2 cellular contexts compared by ENCODE assay signal in the genomic region with DNA sequence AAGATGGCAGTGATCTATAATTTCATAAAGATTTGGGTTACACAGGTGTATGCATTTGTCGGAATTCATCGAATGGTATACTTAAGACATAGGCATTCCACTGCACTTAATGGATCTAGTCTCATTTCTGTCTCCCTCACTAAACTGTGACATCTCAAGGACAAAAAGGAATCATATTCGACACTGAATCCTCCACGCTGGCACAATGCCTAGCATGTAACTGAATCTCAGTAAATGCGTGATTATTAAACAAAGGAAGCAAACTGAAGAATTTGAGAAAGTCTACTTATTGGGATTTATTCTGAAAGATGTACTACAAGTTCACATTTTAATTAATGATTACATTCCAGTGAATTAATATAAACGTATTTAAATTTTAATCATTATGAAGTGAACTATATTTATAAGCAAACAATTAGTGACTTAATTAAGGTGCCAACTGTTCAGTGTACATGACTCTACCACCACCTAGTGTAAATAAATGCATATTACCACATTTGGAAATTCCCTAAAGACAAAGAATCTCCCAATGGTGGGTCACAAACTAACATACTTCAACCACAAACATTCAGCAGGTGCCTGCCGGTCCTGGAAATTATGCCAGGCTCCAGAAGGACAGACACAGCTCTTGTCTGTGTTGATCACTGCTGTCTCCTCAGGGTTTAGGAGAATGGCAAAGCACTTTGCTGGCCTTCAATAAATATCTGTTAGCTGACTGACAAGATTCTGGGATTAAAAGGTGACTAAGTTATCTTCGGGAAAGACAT.
A peak's percentile ranks its signal among the peaks of the same experiment; 100 is the strongest.
TF ChIP-seq lines count a peak whose summit lies in the region.

No MANE protein-coding gene starts in this region.

TF ChIP-seq in GM23338, 12 proteins besides CTCF, POLR2A, EP300 and RAD21 (continued from another document):
- TF ChIP-seq, protein P1, sequence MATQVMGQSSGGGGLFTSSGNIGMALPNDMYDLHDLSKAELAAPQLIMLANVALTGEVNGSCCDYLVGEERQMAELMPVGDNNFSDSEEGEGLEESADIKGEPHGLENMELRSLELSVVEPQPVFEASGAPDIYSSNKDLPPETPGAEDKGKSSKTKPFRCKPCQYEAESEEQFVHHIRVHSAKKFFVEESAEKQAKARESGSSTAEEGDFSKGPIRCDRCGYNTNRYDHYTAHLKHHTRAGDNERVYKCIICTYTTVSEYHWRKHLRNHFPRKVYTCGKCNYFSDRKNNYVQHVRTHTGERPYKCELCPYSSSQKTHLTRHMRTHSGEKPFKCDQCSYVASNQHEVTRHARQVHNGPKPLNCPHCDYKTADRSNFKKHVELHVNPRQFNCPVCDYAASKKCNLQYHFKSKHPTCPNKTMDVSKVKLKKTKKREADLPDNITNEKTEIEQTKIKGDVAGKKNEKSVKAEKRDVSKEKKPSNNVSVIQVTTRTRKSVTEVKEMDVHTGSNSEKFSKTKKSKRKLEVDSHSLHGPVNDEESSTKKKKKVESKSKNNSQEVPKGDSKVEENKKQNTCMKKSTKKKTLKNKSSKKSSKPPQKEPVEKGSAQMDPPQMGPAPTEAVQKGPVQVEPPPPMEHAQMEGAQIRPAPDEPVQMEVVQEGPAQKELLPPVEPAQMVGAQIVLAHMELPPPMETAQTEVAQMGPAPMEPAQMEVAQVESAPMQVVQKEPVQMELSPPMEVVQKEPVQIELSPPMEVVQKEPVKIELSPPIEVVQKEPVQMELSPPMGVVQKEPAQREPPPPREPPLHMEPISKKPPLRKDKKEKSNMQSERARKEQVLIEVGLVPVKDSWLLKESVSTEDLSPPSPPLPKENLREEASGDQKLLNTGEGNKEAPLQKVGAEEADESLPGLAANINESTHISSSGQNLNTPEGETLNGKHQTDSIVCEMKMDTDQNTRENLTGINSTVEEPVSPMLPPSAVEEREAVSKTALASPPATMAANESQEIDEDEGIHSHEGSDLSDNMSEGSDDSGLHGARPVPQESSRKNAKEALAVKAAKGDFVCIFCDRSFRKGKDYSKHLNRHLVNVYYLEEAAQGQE (IDR thresholded peaks at IDR 0.05; ENCODE audit: unreplicated experiment) = no peak
- TF ChIP-seq STAT1 (IDR thresholded peaks at IDR 0.05; ENCODE audit: unreplicated experiment) = no peak
- no peak for TF ChIP-seq EZH2 (IDR thresholded peaks at IDR 0.05; ENCODE audit: low read depth, unreplicated experiment)
- no peak for TF ChIP-seq JUNB (IDR thresholded peaks at IDR 0.05; ENCODE audit: unreplicated experiment)
- TF ChIP-seq, protein P2, sequence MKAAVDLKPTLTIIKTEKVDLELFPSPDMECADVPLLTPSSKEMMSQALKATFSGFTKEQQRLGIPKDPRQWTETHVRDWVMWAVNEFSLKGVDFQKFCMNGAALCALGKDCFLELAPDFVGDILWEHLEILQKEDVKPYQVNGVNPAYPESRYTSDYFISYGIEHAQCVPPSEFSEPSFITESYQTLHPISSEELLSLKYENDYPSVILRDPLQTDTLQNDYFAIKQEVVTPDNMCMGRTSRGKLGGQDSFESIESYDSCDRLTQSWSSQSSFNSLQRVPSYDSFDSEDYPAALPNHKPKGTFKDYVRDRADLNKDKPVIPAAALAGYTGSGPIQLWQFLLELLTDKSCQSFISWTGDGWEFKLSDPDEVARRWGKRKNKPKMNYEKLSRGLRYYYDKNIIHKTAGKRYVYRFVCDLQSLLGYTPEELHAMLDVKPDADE (IDR thresholded peaks at IDR 0.05) = no peak

TF ChIP-seq in K562, 482 proteins besides CTCF, POLR2A, EP300 and RAD21 (continues in another document):
- TF ChIP-seq, protein P3, sequence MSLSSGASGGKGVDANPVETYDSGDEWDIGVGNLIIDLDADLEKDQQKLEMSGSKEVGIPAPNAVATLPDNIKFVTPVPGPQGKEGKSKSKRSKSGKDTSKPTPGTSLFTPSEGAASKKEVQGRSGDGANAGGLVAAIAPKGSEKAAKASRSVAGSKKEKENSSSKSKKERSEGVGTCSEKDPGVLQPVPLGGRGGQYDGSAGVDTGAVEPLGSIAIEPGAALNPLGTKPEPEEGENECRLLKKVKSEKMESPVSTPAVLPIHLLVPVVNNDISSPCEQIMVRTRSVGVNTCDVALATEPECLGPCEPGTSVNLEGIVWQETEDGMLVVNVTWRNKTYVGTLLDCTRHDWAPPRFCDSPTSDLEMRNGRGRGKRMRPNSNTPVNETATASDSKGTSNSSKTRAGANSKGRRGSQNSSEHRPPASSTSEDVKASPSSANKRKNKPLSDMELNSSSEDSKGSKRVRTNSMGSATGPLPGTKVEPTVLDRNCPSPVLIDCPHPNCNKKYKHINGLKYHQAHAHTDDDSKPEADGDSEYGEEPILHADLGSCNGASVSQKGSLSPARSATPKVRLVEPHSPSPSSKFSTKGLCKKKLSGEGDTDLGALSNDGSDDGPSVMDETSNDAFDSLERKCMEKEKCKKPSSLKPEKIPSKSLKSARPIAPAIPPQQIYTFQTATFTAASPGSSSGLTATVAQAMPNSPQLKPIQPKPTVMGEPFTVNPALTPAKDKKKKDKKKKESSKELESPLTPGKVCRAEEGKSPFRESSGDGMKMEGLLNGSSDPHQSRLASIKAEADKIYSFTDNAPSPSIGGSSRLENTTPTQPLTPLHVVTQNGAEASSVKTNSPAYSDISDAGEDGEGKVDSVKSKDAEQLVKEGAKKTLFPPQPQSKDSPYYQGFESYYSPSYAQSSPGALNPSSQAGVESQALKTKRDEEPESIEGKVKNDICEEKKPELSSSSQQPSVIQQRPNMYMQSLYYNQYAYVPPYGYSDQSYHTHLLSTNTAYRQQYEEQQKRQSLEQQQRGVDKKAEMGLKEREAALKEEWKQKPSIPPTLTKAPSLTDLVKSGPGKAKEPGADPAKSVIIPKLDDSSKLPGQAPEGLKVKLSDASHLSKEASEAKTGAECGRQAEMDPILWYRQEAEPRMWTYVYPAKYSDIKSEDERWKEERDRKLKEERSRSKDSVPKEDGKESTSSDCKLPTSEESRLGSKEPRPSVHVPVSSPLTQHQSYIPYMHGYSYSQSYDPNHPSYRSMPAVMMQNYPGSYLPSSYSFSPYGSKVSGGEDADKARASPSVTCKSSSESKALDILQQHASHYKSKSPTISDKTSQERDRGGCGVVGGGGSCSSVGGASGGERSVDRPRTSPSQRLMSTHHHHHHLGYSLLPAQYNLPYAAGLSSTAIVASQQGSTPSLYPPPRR (CRISPR knock-in tag; IDR thresholded peaks at IDR 0.05; ENCODE audit: borderline replicate concordance) = no peak
- TF ChIP-seq ETV5 (CRISPR knock-in tag; IDR thresholded peaks at IDR 0.05; ENCODE audit: low read depth) (no peak), ZKSCAN3 (CRISPR knock-in tag; IDR thresholded peaks at IDR 0.05) (no peak), ARID2 (IDR thresholded peaks at IDR 0.05) (0 out of 2 replicates have a peak, but pooled peaks have one; percentile 20), GTF2F1 (IDR thresholded peaks at IDR 0.05; ENCODE audit: low read depth, low read length) (no peak), ZNF583 (CRISPR knock-in tag; IDR thresholded peaks at IDR 0.05) (no peak), DACH1 (IDR thresholded peaks at IDR 0.05; ENCODE audit: partially characterized antibody) (peak; percentile 90), EP400 (IDR thresholded peaks at IDR 0.05) (0 out of 2 replicates have a peak, but pooled peaks have one; percentile 25), TEAD4 (IDR thresholded peaks at IDR 0.05; ENCODE audit: low read length) (0 out of 2 replicates have a peak, but pooled peaks have one; percentile 15), TEAD4 (CRISPR knock-in tag; IDR thresholded peaks at IDR 0.05; ENCODE audit: borderline replicate concordance) (no peak), ZBTB8A (IDR thresholded peaks at IDR 0.05; ENCODE audit: partially characterized antibody) (no peak), ADNP (tag; IDR thresholded peaks at IDR 0.05) (no peak), SMAD4 (CRISPR knock-in tag; conservative IDR thresholded peaks at IDR 0.05) (0 out of 2 replicates have a peak, but pooled peaks have one; percentile 10)
- TF ChIP-seq, protein P4, sequence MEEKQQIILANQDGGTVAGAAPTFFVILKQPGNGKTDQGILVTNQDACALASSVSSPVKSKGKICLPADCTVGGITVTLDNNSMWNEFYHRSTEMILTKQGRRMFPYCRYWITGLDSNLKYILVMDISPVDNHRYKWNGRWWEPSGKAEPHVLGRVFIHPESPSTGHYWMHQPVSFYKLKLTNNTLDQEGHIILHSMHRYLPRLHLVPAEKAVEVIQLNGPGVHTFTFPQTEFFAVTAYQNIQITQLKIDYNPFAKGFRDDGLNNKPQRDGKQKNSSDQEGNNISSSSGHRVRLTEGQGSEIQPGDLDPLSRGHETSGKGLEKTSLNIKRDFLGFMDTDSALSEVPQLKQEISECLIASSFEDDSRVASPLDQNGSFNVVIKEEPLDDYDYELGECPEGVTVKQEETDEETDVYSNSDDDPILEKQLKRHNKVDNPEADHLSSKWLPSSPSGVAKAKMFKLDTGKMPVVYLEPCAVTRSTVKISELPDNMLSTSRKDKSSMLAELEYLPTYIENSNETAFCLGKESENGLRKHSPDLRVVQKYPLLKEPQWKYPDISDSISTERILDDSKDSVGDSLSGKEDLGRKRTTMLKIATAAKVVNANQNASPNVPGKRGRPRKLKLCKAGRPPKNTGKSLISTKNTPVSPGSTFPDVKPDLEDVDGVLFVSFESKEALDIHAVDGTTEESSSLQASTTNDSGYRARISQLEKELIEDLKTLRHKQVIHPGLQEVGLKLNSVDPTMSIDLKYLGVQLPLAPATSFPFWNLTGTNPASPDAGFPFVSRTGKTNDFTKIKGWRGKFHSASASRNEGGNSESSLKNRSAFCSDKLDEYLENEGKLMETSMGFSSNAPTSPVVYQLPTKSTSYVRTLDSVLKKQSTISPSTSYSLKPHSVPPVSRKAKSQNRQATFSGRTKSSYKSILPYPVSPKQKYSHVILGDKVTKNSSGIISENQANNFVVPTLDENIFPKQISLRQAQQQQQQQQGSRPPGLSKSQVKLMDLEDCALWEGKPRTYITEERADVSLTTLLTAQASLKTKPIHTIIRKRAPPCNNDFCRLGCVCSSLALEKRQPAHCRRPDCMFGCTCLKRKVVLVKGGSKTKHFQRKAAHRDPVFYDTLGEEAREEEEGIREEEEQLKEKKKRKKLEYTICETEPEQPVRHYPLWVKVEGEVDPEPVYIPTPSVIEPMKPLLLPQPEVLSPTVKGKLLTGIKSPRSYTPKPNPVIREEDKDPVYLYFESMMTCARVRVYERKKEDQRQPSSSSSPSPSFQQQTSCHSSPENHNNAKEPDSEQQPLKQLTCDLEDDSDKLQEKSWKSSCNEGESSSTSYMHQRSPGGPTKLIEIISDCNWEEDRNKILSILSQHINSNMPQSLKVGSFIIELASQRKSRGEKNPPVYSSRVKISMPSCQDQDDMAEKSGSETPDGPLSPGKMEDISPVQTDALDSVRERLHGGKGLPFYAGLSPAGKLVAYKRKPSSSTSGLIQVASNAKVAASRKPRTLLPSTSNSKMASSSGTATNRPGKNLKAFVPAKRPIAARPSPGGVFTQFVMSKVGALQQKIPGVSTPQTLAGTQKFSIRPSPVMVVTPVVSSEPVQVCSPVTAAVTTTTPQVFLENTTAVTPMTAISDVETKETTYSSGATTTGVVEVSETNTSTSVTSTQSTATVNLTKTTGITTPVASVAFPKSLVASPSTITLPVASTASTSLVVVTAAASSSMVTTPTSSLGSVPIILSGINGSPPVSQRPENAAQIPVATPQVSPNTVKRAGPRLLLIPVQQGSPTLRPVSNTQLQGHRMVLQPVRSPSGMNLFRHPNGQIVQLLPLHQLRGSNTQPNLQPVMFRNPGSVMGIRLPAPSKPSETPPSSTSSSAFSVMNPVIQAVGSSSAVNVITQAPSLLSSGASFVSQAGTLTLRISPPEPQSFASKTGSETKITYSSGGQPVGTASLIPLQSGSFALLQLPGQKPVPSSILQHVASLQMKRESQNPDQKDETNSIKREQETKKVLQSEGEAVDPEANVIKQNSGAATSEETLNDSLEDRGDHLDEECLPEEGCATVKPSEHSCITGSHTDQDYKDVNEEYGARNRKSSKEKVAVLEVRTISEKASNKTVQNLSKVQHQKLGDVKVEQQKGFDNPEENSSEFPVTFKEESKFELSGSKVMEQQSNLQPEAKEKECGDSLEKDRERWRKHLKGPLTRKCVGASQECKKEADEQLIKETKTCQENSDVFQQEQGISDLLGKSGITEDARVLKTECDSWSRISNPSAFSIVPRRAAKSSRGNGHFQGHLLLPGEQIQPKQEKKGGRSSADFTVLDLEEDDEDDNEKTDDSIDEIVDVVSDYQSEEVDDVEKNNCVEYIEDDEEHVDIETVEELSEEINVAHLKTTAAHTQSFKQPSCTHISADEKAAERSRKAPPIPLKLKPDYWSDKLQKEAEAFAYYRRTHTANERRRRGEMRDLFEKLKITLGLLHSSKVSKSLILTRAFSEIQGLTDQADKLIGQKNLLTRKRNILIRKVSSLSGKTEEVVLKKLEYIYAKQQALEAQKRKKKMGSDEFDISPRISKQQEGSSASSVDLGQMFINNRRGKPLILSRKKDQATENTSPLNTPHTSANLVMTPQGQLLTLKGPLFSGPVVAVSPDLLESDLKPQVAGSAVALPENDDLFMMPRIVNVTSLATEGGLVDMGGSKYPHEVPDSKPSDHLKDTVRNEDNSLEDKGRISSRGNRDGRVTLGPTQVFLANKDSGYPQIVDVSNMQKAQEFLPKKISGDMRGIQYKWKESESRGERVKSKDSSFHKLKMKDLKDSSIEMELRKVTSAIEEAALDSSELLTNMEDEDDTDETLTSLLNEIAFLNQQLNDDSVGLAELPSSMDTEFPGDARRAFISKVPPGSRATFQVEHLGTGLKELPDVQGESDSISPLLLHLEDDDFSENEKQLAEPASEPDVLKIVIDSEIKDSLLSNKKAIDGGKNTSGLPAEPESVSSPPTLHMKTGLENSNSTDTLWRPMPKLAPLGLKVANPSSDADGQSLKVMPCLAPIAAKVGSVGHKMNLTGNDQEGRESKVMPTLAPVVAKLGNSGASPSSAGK (IDR thresholded peaks at IDR 0.05) = 0 out of 2 replicates have a peak, but pooled peaks have one; percentile 13
- TF ChIP-seq, protein P5, sequence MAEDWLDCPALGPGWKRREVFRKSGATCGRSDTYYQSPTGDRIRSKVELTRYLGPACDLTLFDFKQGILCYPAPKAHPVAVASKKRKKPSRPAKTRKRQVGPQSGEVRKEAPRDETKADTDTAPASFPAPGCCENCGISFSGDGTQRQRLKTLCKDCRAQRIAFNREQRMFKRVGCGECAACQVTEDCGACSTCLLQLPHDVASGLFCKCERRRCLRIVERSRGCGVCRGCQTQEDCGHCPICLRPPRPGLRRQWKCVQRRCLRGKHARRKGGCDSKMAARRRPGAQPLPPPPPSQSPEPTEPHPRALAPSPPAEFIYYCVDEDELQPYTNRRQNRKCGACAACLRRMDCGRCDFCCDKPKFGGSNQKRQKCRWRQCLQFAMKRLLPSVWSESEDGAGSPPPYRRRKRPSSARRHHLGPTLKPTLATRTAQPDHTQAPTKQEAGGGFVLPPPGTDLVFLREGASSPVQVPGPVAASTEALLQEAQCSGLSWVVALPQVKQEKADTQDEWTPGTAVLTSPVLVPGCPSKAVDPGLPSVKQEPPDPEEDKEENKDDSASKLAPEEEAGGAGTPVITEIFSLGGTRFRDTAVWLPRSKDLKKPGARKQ (CRISPR knock-in tag; IDR thresholded peaks at IDR 0.05) = peak; percentile 79; the same call in 1 of the 2 replicates
- TF ChIP-seq, protein P6, sequence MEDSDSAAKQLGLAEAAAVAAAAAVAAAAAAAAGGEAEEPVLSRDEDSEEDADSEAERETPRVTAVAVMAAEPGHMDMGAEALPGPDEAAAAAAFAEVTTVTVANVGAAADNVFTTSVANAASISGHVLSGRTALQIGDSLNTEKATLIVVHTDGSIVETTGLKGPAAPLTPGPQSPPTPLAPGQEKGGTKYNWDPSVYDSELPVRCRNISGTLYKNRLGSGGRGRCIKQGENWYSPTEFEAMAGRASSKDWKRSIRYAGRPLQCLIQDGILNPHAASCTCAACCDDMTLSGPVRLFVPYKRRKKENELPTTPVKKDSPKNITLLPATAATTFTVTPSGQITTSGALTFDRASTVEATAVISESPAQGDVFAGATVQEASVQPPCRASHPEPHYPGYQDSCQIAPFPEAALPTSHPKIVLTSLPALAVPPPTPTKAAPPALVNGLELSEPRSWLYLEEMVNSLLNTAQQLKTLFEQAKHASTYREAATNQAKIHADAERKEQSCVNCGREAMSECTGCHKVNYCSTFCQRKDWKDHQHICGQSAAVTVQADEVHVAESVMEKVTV (CRISPR knock-in tag; IDR thresholded peaks at IDR 0.05) = peak; percentile 91
